9 cellular contexts compared by ENCODE assay signal in the genomic region with DNA sequence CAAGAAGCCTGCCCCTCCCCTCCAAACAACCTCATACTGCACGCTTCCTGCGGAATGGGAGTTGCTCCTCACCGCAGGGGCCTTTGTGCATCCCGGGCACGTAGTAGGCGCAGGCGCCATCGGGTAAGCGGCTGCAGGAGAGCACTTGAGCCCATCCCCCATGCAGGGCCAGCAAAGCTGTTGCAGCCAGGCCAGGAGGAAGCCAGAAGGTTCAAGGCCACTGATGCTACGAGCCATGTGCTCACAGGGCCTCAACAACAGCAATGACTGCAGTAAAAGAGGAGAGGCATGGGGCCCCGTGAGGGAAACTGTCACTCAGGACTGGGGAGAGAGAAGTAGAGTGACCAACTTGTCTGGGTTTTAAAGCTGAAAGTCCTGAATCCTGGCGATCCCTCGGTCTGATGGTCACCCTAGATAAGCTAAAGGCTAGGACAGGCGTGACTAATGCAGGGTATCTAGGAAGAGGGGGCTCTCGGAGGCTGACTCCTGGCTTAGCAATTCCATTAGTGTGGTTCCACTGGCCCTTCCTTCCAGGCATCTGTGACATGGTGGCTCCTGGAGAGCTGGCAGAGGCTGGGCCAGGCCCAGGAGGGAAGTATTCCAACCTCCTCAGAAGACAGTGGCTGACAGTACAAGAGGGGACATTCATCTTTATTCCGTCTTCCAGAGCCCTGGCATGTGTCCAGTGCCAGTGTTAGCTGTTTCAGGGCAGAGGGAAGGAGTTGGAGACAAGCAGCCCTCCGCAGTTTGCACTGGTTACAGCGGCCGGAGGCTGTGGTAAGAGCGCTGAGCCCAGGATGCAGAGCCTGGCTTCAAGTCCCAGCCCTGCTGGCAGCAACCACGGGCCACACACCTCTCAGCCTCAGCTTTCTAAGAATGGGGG. TPM values are rescaled to one million over a fixed set of nuclear protein-coding genes. Genes with fewer than 3 reads are reported as not detected.
DNase-seq lines count a peak whose midpoint lies in the region; ATAC-seq and TF ChIP-seq lines count a peak whose summit lies in the region.
"Had no signal": no experiment of that assay in that cellular context is flagged by ENCODE, and none has a peak within 500 bp of the region (broad histone marks: within the 10 kb centered on the region; RNA-seq: fewer than 3 reads in every experiment).

No MANE protein-coding gene starts in this region.

- in situ Hi-C loops in IMR-90 (cut with MboI; ENCODE audit: low sequenced_read_pairs) = loop anchor here (5.0 kb wide), 1 partner anchor 106 kb away; no protein-coding TSS in a partner anchor

- peaks cover 23% of the 10 kb centered on the region for H3K4me1 Mint-ChIP-seq in CD8-positive, alpha-beta T cell (ENCODE audit: low read depth)
- peaks cover 18% of the 10 kb centered on the region for H3K4me1 Mint-ChIP-seq in central memory CD8-positive, alpha-beta T cell
- H3K4me1 Mint-ChIP-seq in naive thymus-derived CD8-positive, alpha-beta T cell = peaks cover 17 to 37% (median 32%) of the 10 kb centered on the region in 4 donors

- POLR2A ChIA-PET in CD8-positive, alpha-beta T cell (lab: Charles Lee) = no interaction called here
- POLR2A ChIA-PET in IMR-90 (lab: Charles Lee; ENCODE audit: unreplicated experiment) = no interaction called here
- POLR2A ChIA-PET in naive thymus-derived CD8-positive, alpha-beta T cell (lab: Charles Lee) = interaction anchor here (0.8 kb wide), 1 partner anchor 9 kb away, joined by 4 read pairs; no protein-coding TSS in a partner anchor

- H3K4me1 ChIP-seq in CD8-positive, alpha-beta T cell (ENCODE audit: insufficient read depth, low read length) = peaks cover 13% of the 10 kb centered on the region
- peaks cover 10% of the 10 kb centered on the region for H3K4me1 ChIP-seq in IMR-90 (ENCODE audit: control insufficient read depth, insufficient read depth, low read length)
- peaks cover 29% of the 10 kb centered on the region for H3K4me1 ChIP-seq in suprapubic skin
- no peaks in the 10 kb centered on the region for H3K4me1 ChIP-seq in Karpas-422 (ENCODE audit: low read length)

- TF ChIP-seq EP300 in suprapubic skin (IDR thresholded peaks at IDR 0.05) = no peak

- no peak overlapping the region for H3K4me3 ChIP-seq in CD8-positive, alpha-beta T cell (ENCODE audit: low read depth, low read length)
- H3K4me3 ChIP-seq in IMR-90 (ENCODE audit: insufficient read depth, low read depth, low read length) = no peak overlapping the region
- no peak overlapping the region for H3K4me3 ChIP-seq in suprapubic skin
- no peak overlapping the region for H3K4me3 ChIP-seq in Karpas-422 (ENCODE audit: low read length)

- H4K91ac ChIP-seq in IMR-90 (ENCODE audit: insufficient read depth, low read depth, low read length) = no peak overlapping the region

- 0 out of 4 replicates have a peak, but pooled peaks cover 0 to 5% of the 10 kb centered on the region in 2 experiments for H3K79me1 ChIP-seq in IMR-90 (ENCODE audit: low read depth in 1 of 2, low read length in 2 of 2)

- dilution Hi-C loops in IMR-90 (cut with HindIII; ENCODE audit: low sequenced_read_pairs, unreplicated experiment) = no loop called here

- H4K8ac ChIP-seq in IMR-90 (ENCODE audit: low read depth in 2 of 2, low read length in 2 of 2) = peak overlapping the region in 1 of 2 experiments; percentile 14; a peak in 1 of 4 replicates

- H3K36me3 ChIP-seq in CD8-positive, alpha-beta T cell (ENCODE audit: insufficient read depth, low read length) = peaks cover 20% of the 10 kb centered on the region
- H3K36me3 ChIP-seq in IMR-90 (ENCODE audit: control insufficient read depth, insufficient read depth, low read length) (peaks cover 16% of the 10 kb centered on the region), suprapubic skin (peaks cover 25% of the 10 kb centered on the region), Karpas-422 (ENCODE audit: insufficient read depth, low read length) (no peaks in the 10 kb centered on the region)

- H3K14ac ChIP-seq in IMR-90 (replicated peaks; ENCODE audit: low read depth, low read length) = 0 out of 2 replicates have a peak overlapping the region, but pooled peaks have one; percentile 32

- no peaks in the 10 kb centered on the region for H3K79me2 ChIP-seq in Karpas-422 (ENCODE audit: low read length)

- H3K4ac ChIP-seq in IMR-90 (ENCODE audit: low read depth, low read length) = peak overlapping the region; percentile 2

- H3K27ac ChIP-seq in CD8-positive, alpha-beta T cell (ENCODE audit: low read depth, low read length) = no peak overlapping the region
- no peak overlapping the region for H3K27ac ChIP-seq in IMR-90 (ENCODE audit: insufficient read depth, low read length)
- H3K27ac ChIP-seq in suprapubic skin = no peak overlapping the region
- no peak overlapping the region for H3K27ac ChIP-seq in Karpas-422 (ENCODE audit: low read length)

- H3K23ac ChIP-seq in IMR-90 (ENCODE audit: low read depth, low read length) = no peak overlapping the region

- H3K36me3 Mint-ChIP-seq in CD8-positive, alpha-beta T cell = peaks cover 26% of the 10 kb centered on the region
- peaks cover 15% of the 10 kb centered on the region for H3K36me3 Mint-ChIP-seq in central memory CD8-positive, alpha-beta T cell (ENCODE audit: insufficient read depth)
- H3K36me3 Mint-ChIP-seq in naive thymus-derived CD8-positive, alpha-beta T cell = peaks cover 0 to 16% (median 2%) of the 10 kb centered on the region in 3 donors

- DNase-seq in CD8-positive, alpha-beta T cell = peak in 1 of 7 experiments; percentile 51
- DNase-seq in IMR-90 (peak; percentile 36), suprapubic skin (ENCODE audit: low spot score in 2 of 2) (no peak), Karpas-422 (no peak), GOT3 (lab: John Stamatoyannopoulos, UW) (no peak)
- no peak for DNase-seq in central memory CD8-positive, alpha-beta T cell (ENCODE audit: low spot score in 2 of 2)
- peak in 1 of 10 donors; percentile 7 for DNase-seq in naive thymus-derived CD8-positive, alpha-beta T cell

- no peaks in the 10 kb centered on the region for H3K9me2 ChIP-seq in Karpas-422 (replicated peaks; ENCODE audit: insufficient read depth, low read length)

- no peak overlapping the region for H2BK120ac ChIP-seq in IMR-90 (ENCODE audit: low read depth, low read length)

- no peaks in the 10 kb centered on the region for H3K27me3 Mint-ChIP-seq in CD8-positive, alpha-beta T cell (ENCODE audit: low read depth)
- H3K27me3 Mint-ChIP-seq in central memory CD8-positive, alpha-beta T cell = no peaks in the 10 kb centered on the region
- no peaks in the 10 kb centered on the region for H3K27me3 Mint-ChIP-seq in naive thymus-derived CD8-positive, alpha-beta T cell

- H3K56ac ChIP-seq in IMR-90 (ENCODE audit: extremely low read depth, insufficient read depth, low read length) = no peak overlapping the region

- no peak overlapping the region for H3K4me2 ChIP-seq in IMR-90 (ENCODE audit: low read depth, low read length)
- H3K4me2 ChIP-seq in Karpas-422 (ENCODE audit: low read depth, low read length, poor library complexity, severe bottlenecking) = no peak overlapping the region

- 28% methylated on average over 12 of the region's 21 CpGs; no CpG with 5 or more reads in 1 of the 2 experiments for WGBS in IMR-90 (ENCODE audit: extremely low coverage in 2 of 2, insufficient read length in 1 of 2), 2 experiments
- WGBS in suprapubic skin = 20% methylated on average over 21 of the region's 21 CpGs

- no peak for TF ChIP-seq POLR2A in IMR-90 (IDR thresholded peaks at IDR 0.05; ENCODE audit: low read depth, low read length)
- no peak for TF ChIP-seq POLR2A in suprapubic skin (IDR thresholded peaks at IDR 0.05)

- H2BK15ac ChIP-seq in IMR-90 (ENCODE audit: low read depth, low read length) = no peak overlapping the region

- H3K27me3 ChIP-seq in CD8-positive, alpha-beta T cell (ENCODE audit: insufficient read depth, low read length) = no peaks in the 10 kb centered on the region
- H3K27me3 ChIP-seq in IMR-90 (ENCODE audit: control insufficient read depth, insufficient read depth, low read length) (no peaks in the 10 kb centered on the region), suprapubic skin (no peaks in the 10 kb centered on the region), Karpas-422 (ENCODE audit: low read length) (no peaks in the 10 kb centered on the region)

- H3K27ac Mint-ChIP-seq in CD8-positive, alpha-beta T cell = peak overlapping the region; percentile 72
- peak overlapping the region; percentile 52 for H3K27ac Mint-ChIP-seq in central memory CD8-positive, alpha-beta T cell (ENCODE audit: low read depth)
- peak overlapping the region; percentile 33 to 91 (median 58) for H3K27ac Mint-ChIP-seq in naive thymus-derived CD8-positive, alpha-beta T cell
- H3K27ac Mint-ChIP-seq: T-helper 1 cell treated with Interleukin-12 subunit alpha and Interleukin-12 subunit beta and Interleukin-4 antibody, amounts not matched to agents 30 μg/mL and 1 μg/mL, for 36 hours had no signal

- peaks cover 3% of the 10 kb centered on the region; the same call in 1 of the 2 replicates for H3K9me1 ChIP-seq in IMR-90 (ENCODE audit: insufficient read depth, low read length)

- 0 out of 2 replicates have a peak overlapping the region, but pooled peaks have one; percentile 15 for H2AK5ac ChIP-seq in IMR-90 (ENCODE audit: low read depth, low read length)

- no peak for TF ChIP-seq RAD21 in IMR-90 (IDR thresholded peaks at IDR 0.05; ENCODE audit: low read length)

- no peaks in the 10 kb centered on the region for H3K9me3 ChIP-seq in CD8-positive, alpha-beta T cell (ENCODE audit: low read length)
- no peaks in the 10 kb centered on the region for H3K9me3 ChIP-seq in IMR-90 (ENCODE audit: control insufficient read depth, insufficient read depth, low read length)
- H3K9me3 ChIP-seq in suprapubic skin = no peaks in the 10 kb centered on the region
- H3K9me3 ChIP-seq in Karpas-422 (ENCODE audit: low read length) = no peaks in the 10 kb centered on the region

- H3K18ac ChIP-seq in IMR-90 (ENCODE audit: low read depth, low read length) = no peak overlapping the region

- peak overlapping the region; percentile 5 for H3K4me3 Mint-ChIP-seq in CD8-positive, alpha-beta T cell
- peak overlapping the region; percentile 44 for H3K4me3 Mint-ChIP-seq in central memory CD8-positive, alpha-beta T cell
- peak overlapping the region in 8 of 10 donors; percentile 20 to 72 (median 45) for H3K4me3 Mint-ChIP-seq in naive thymus-derived CD8-positive, alpha-beta T cell
- H3K4me3 Mint-ChIP-seq: T-helper 1 cell treated with Interleukin-12 subunit alpha and Interleukin-12 subunit beta and Interleukin-4 antibody, amounts not matched to agents 30 μg/mL and 1 μg/mL, for 36 hours had no signal

- peak overlapping the region; percentile 60 for H2AK9ac ChIP-seq in IMR-90 (replicated peaks; ENCODE audit: low read depth, low read length, poor library complexity)

- H4K5ac ChIP-seq in IMR-90 (ENCODE audit: low read depth, low read length) = no peak overlapping the region

- no peaks in the 10 kb centered on the region for H3K9me3 Mint-ChIP-seq in CD8-positive, alpha-beta T cell
- H3K9me3 Mint-ChIP-seq in central memory CD8-positive, alpha-beta T cell = no peaks in the 10 kb centered on the region
- H3K9me3 Mint-ChIP-seq in naive thymus-derived CD8-positive, alpha-beta T cell = no peaks in the 10 kb centered on the region
- H3K9me3 Mint-ChIP-seq: T-helper 1 cell treated with Interleukin-12 subunit alpha and Interleukin-12 subunit beta and Interleukin-4 antibody, amounts not matched to agents 30 μg/mL and 1 μg/mL, for 36 hours had no signal

- no peak for TF ChIP-seq CTCF in CD8-positive, alpha-beta T cell (IDR thresholded peaks at IDR 0.05)
- TF ChIP-seq CTCF in IMR-90 (conservative IDR thresholded peaks at IDR 0.05; ENCODE audit: low read depth, low read length) (no peak), suprapubic skin (IDR thresholded peaks at IDR 0.05) (no peak)

- H2BK5ac ChIP-seq in IMR-90 (ENCODE audit: low read depth, low read length, poor library complexity, severe bottlenecking) = peak overlapping the region; percentile 6

- no peak for ATAC-seq in CD8-positive, alpha-beta T cell
- ATAC-seq in IMR-90 (ENCODE audit: low read depth) (peak; percentile 10), HG03469 (IDR thresholded peaks at IDR 0.05; ENCODE audit: unreplicated experiment) (no peak)
- ATAC-seq in central memory CD8-positive, alpha-beta T cell (replicated peaks; ENCODE audit: extremely low read depth, poor library complexity, severe bottlenecking) = no peak
- ATAC-seq in naive thymus-derived CD8-positive, alpha-beta T cell = peak; percentile 30 to 31

- peaks cover 25% of the 10 kb centered on the region for H4K20me1 ChIP-seq in IMR-90 (ENCODE audit: insufficient read depth, low read length)
- peaks cover 9% of the 10 kb centered on the region; the same call in 1 of the 2 replicates for H4K20me1 ChIP-seq in Karpas-422 (ENCODE audit: insufficient read depth, low read depth, low read length)

- H3K9ac ChIP-seq in IMR-90 (ENCODE audit: low read depth, low read length) = no peak overlapping the region
- H3K9ac ChIP-seq in Karpas-422 (ENCODE audit: low read length) = no peak overlapping the region

- intact Hi-C loops in CD8-positive, alpha-beta T cell (cut with DNase I, micrococcal nuclease) = loop anchor here in 1 of 2 experiments (2.0 kb wide), 1 partner anchor 57 kb away; no protein-coding TSS in a partner anchor
- intact Hi-C loops in IMR-90 (cut with micrococcal nuclease) = loop anchor here (5.0 kb wide), 1 partner anchor 179 kb away; no protein-coding TSS in a partner anchor

- BruUV-seq in IMR-90 (replicated peaks; lab: Mats Ljungman, UMichigan) = no TSS peak

- CTCF ChIA-PET in CD8-positive, alpha-beta T cell (lab: Charles Lee) = interaction anchor here (0.7 to 1.6 kb wide), 5 partner anchors 8 to 101 kb away, joined by 3 to 6 read pairs (median 3); no protein-coding TSS in a partner anchor
- CTCF ChIA-PET in IMR-90 (lab: Yijun Ruan, JAX) = interaction anchor here (0.6 kb wide), 2 partner anchors 54 to 234 kb away, joined by 3 read pairs; no protein-coding TSS in a partner anchor

- H2AFZ ChIP-seq in IMR-90 (replicated peaks; ENCODE audit: low read length, poor library complexity) (peak overlapping the region; percentile 65), Karpas-422 (ENCODE audit: low read length) (no peak overlapping the region)

- no peak overlapping the region for H2BK20ac ChIP-seq in IMR-90 (ENCODE audit: low read depth, low read length)

RNA-seq across cellular contexts. Expression of a gene that starts 20.8 kb away (rescaled TPM):
- total RNA-seq in CD8-positive, alpha-beta T cell = 10 to 100 TPM; 45.5 to 47.3 TPM
- 65.8 and 75.6 TPM in 2 replicates for total RNA-seq in IMR-90 (2012; rRNA removed)
- polyA plus RNA-seq in IMR-90 (2012; rRNA removed) = 59.5 and 63.4 TPM in 2 replicates
- 33.4 and 53.7 TPM in 2 replicates for polyA plus RNA-seq in IMR-90 (2012; cell fraction: cytosol; rRNA removed)
- polyA plus RNA-seq in IMR-90 (2012; cell fraction: nucleus; rRNA removed; ENCODE audit: low replicate concordance) = 37.6 and 83.5 TPM in 2 replicates
- 10 to 100 TPM; 87.9 to 89.0 TPM for total RNA-seq in naive thymus-derived CD8-positive, alpha-beta T cell
- polyA plus RNA-seq in naive thymus-derived CD8-positive, alpha-beta T cell = 10 to 100 TPM; 36.4 to 52.0 (median 48.6) TPM
- total RNA-seq in suprapubic skin = 10 to 100 TPM; 28.1 to 72.6 (median 41.1) TPM
- total RNA-seq in Karpas-422 (2014; rRNA removed; shearing (Covaris generic); ENCODE audit: low replicate concordance) = 36.8 and 59.1 TPM in 2 replicates

RNA-seq across cellular contexts. Expression of a gene that starts 35.3 kb away (rescaled TPM):
- not detected for total RNA-seq in CD8-positive, alpha-beta T cell
- not detected in 2 replicates for total RNA-seq in IMR-90 (2012; rRNA removed)
- not detected in 2 replicates for polyA plus RNA-seq in IMR-90 (2012; rRNA removed)
- polyA plus RNA-seq in IMR-90 (2012; cell fraction: cytosol; rRNA removed) = not detected in 2 replicates
- polyA plus RNA-seq in IMR-90 (2012; cell fraction: nucleus; rRNA removed; ENCODE audit: low replicate concordance) = not detected in 2 replicates
- total RNA-seq in naive thymus-derived CD8-positive, alpha-beta T cell = not detected
- not detected for polyA plus RNA-seq in naive thymus-derived CD8-positive, alpha-beta T cell
- total RNA-seq in suprapubic skin = 1 to 10 TPM in 3 of 4 donors, under 1 TPM in 1; 0.64 to 6.8 (median 3.3) TPM
- total RNA-seq in Karpas-422 (2014; rRNA removed; shearing (Covaris generic); ENCODE audit: low replicate concordance) = not detected in 2 replicates

Comparison
In these comparisons a context has a peak if more than half of its experiments do, and no peak if none do; other contexts are left out.
1. ATAC-seq: peak in IMR-90 (single experiment) and naive thymus-derived CD8-positive, alpha-beta T cell (2 of 2); none in CD8-positive, alpha-beta T cell (single experiment), central memory CD8-positive, alpha-beta T cell (single experiment) and HG03469 (single experiment).
2. Peak in every context shown above with its lines, with median percentiles within 50 percentile points of each other: H3K27ac Mint-ChIP-seq and H3K4me3 Mint-ChIP-seq.